ENCODE assay signal across 8 cellular contexts in the genomic region with DNA sequence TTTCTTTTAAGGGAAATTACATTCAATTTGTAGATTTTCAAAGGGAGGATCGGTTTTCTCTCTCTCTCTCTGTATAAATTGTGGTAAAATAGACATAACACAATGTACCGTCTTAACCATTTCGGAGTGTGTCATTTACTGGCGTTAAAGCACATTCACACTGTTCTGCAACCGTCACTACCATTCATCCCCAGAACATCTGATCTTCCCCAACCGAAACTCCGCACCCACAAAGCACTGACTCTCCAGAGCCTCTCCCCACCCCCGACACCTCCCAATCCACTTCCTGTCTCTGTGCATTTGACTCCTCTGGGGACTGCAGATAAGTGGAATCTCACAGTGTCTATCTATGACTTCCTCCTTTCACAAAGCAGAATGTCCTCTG. TPM values are rescaled to one million over a fixed set of nuclear protein-coding genes. Genes with fewer than 3 reads are reported as not detected.
DNase-seq lines count a peak whose midpoint lies in the region; ATAC-seq, FAIRE-seq and TF ChIP-seq lines count a peak whose summit lies in the region.

No MANE protein-coding gene starts in this region.

- H3K27me3 Mint-ChIP-seq in T-helper 2 cell treated with Interferon-gamma antibody and Interleukin-4, amounts not matched to agents 5 μg/mL and 100 μg/mL, for 36 hours (ENCODE audit: low read depth) = no peaks in the 10 kb centered on the region

- H3K9me3 ChIP-seq in spleen = no peaks in the 10 kb centered on the region

- TF ChIP-seq POLR2A in spleen (IDR thresholded peaks at IDR 0.05) = no peak

- H3K4me1 ChIP-seq in spleen = peaks cover 0 to 54% (median 28%) of the 10 kb centered on the region in 6 donors

- H3K27ac ChIP-seq in spleen = peak overlapping the region in 4 of 8 donors; percentile 9 to 57 (median 48)

- peak overlapping the region; percentile 88 for H3K4me3 Mint-ChIP-seq in T-helper 2 cell treated with Interferon-gamma antibody and Interleukin-4, amounts not matched to agents 5 μg/mL and 100 μg/mL, for 36 hours

- peaks cover 15% of the 10 kb centered on the region for H3K4me1 Mint-ChIP-seq in T-helper 2 cell treated with Interferon-gamma antibody and Interleukin-4, amounts not matched to agents 5 μg/mL and 100 μg/mL, for 36 hours (ENCODE audit: low read depth)

- DNase-seq in GM19239 (ENCODE audit: insufficient read length, low spot score) = no peak
- DNase-seq in T-helper 2 cell treated with Interferon-gamma antibody and Interleukin-4, amounts not matched to agents 5 μg/mL and 100 μg/mL, for 36 hours (ENCODE audit: low spot score) = peak; percentile 87
- DNase-seq in foreskin melanocyte = peak; percentile 87
- peak; percentile 15 for DNase-seq in stimulated activated CD8-positive, alpha-beta memory T cell treated with anti-CD3 and anti-CD28 coated beads, Interleukin-12 subunit alpha, Interleukin-12 subunit beta, amount 100 ng/mL, for 1 hour (ENCODE audit: low read depth)
- DNase-seq in AG20443 (ENCODE audit: low spot score) = no peak
- DNase-seq in spleen = no peak
- DNase-seq in HT-29 (ENCODE audit: low spot score) = no peak

- FAIRE-seq in GM19239 (lab: Jason Lieb, UNC) = peak; percentile 94

- no peaks in the 10 kb centered on the region for H3K36me3 ChIP-seq in spleen

- TF ChIP-seq CTCF in spleen (IDR thresholded peaks at IDR 0.05 in 8 of 11, conservative IDR thresholded peaks at IDR 0.05 in 3 of 11) = no peak

- H3K36me3 Mint-ChIP-seq in T-helper 2 cell treated with Interferon-gamma antibody and Interleukin-4, amounts not matched to agents 5 μg/mL and 100 μg/mL, for 36 hours (ENCODE audit: low read depth) = peaks cover 9% of the 10 kb centered on the region

- H3K27ac Mint-ChIP-seq in T-helper 2 cell treated with Interferon-gamma antibody and Interleukin-4, amounts not matched to agents 5 μg/mL and 100 μg/mL, for 36 hours = peak overlapping the region; percentile 91

- peaks cover 4% of the 10 kb centered on the region for H3K9me3 Mint-ChIP-seq in T-helper 2 cell treated with Interferon-gamma antibody and Interleukin-4, amounts not matched to agents 5 μg/mL and 100 μg/mL, for 36 hours

- 6 to 23% (median 13%) methylated on average over 8 of the region's 8 CpGs for WGBS in spleen, 5 donors

- H3K4me3 ChIP-seq in spleen = peak overlapping the region in 1 of 8 donors; percentile 38

- no peak for ATAC-seq in HG03159 (IDR thresholded peaks at IDR 0.05; ENCODE audit: unreplicated experiment)

- intact Hi-C loops in spleen (cut with DNase I; ENCODE audit: low total_unique reads) = no loop called here

- H3K27me3 ChIP-seq in spleen (replicated peaks in 1 of 7) = no peaks in the 10 kb centered on the region

RNA-seq across cellular contexts. Expression of gene GRAMD4, which starts 15.9 kb away (rescaled TPM):
- 10 to 100 TPM; 20.8 to 46.1 (median 33.1) TPM for total RNA-seq in spleen
- 10 to 100 TPM; 16.0 to 26.3 (median 21.5) TPM for polyA plus RNA-seq in spleen
- total RNA-seq in HT-29 (2014; rRNA removed; shearing (Covaris generic)) = 22.5 and 26.7 TPM in 2 replicates

Comparison
In these comparisons a context has a peak if more than half of its experiments do, and no peak if none do; other contexts are left out.
1. DNase-seq: peak in T-helper 2 cell treated with Interferon-gamma antibody and Interleukin-4, amounts not matched to agents 5 μg/mL and 100 μg/mL, for 36 hours (single experiment), foreskin melanocyte (single experiment) and stimulated activated CD8-positive, alpha-beta memory T cell treated with anti-CD3 and anti-CD28 coated beads, Interleukin-12 subunit alpha, Interleukin-12 subunit beta, amount 100 ng/mL, for 1 hour (single experiment); none in GM19239 (single experiment), AG20443 (single experiment), spleen (single experiment) and HT-29 (single experiment).